14 cellular contexts compared by ENCODE assay signal in genomic region chr4:99090511-99090910, GRCh38. TPM values are rescaled to one million over a fixed set of nuclear protein-coding genes. Genes with fewer than 3 reads are reported as not detected.
DNase-seq lines count a peak whose midpoint lies in the region; ATAC-seq and TF ChIP-seq lines count a peak whose summit lies in the region.
"Had no signal": no experiment of that assay in that cellular context is flagged by ENCODE, and none has a peak within 500 bp of the region (broad histone marks: within the 10 kb centered on the region; RNA-seq: fewer than 3 reads in every experiment).

No MANE protein-coding gene starts in this region.

- peak overlapping the region; percentile 44 for H3K4me3 ChIP-seq in rectal smooth muscle tissue (ENCODE audit: low read length)

- H3K27ac Mint-ChIP-seq in Calu3 (ENCODE audit: unreplicated experiment): no peak overlapping the region
- H3K27ac Mint-ChIP-seq in activated CD8-positive, alpha-beta T cell treated with anti-CD3 and anti-CD28 coated beads for 36 hours: no peak overlapping the region

- CTCF ChIA-PET in Calu3 (lab: Charles Lee): no interaction called here
- CTCF ChIA-PET in activated CD8-positive, alpha-beta T cell treated with anti-CD3 and anti-CD28 coated beads for 36 hours (lab: Charles Lee): interaction anchor here (0.6 kb wide), 1 partner anchor 830 kb away, joined by 3 read pairs; no protein-coding TSS in a partner anchor

- TF ChIP-seq CTCF in Calu3 (IDR thresholded peaks at IDR 0.05; ENCODE audit: unreplicated experiment) (no peak), foreskin keratinocyte (conservative IDR thresholded peaks at IDR 0.05) (no peak)
- TF ChIP-seq CTCF in activated CD8-positive, alpha-beta T cell treated with anti-CD3 and anti-CD28 coated beads for 36 hours (IDR thresholded peaks at IDR 0.05): no peak

- peak overlapping the region; percentile 42 for H3K27ac ChIP-seq in foreskin keratinocyte
- H3K27ac ChIP-seq in rectal smooth muscle tissue (ENCODE audit: low read depth, low read length): peak overlapping the region; percentile 64
- H3K27ac ChIP-seq: brain microvascular endothelial cell had no signal

- no peak overlapping the region for H3K9ac ChIP-seq in rectal smooth muscle tissue (ENCODE audit: low read length)

- H3K27me3 ChIP-seq in foreskin keratinocyte (no peaks in the 10 kb centered on the region), rectal smooth muscle tissue (ENCODE audit: control insufficient read depth, insufficient read depth, low read length) (no peaks in the 10 kb centered on the region)
- H3K27me3 ChIP-seq: brain microvascular endothelial cell, heart left ventricle, Peyer's patch had no signal

- peak overlapping the region; percentile 98 for H3K4me3 Mint-ChIP-seq in Calu3 (ENCODE audit: low read depth, unreplicated experiment)
- peak overlapping the region; percentile 27 for H3K4me3 Mint-ChIP-seq in activated CD8-positive, alpha-beta T cell treated with anti-CD3 and anti-CD28 coated beads for 36 hours

- H3K4me1 Mint-ChIP-seq in Calu3 (ENCODE audit: low read depth, unreplicated experiment): peaks cover 21% of the 10 kb centered on the region
- peaks cover 27% of the 10 kb centered on the region for H3K4me1 Mint-ChIP-seq in activated CD8-positive, alpha-beta T cell treated with anti-CD3 and anti-CD28 coated beads for 36 hours (ENCODE audit: low read depth)

- no peak for ATAC-seq in activated CD8-positive, alpha-beta T cell treated with anti-CD3 and anti-CD28 coated beads for 36 hours
- ATAC-seq in foreskin keratinocyte (no peak), HG02763 (IDR thresholded peaks at IDR 0.05; ENCODE audit: unreplicated experiment) (no peak), HG03457 (IDR thresholded peaks at IDR 0.05; ENCODE audit: unreplicated experiment) (no peak)
- ATAC-seq: heart left ventricle had no signal

- H3K36me3 Mint-ChIP-seq in Calu3 (ENCODE audit: insufficient read depth, unreplicated experiment): peaks cover 40% of the 10 kb centered on the region
- H3K36me3 Mint-ChIP-seq in activated CD8-positive, alpha-beta T cell treated with anti-CD3 and anti-CD28 coated beads for 36 hours (ENCODE audit: low read depth): peaks cover 5% of the 10 kb centered on the region

- intact Hi-C loops in Calu3 (cut with micrococcal nuclease; ENCODE audit: unreplicated experiment): no loop called here
- intact Hi-C loops in activated CD8-positive, alpha-beta T cell treated with anti-CD3 and anti-CD28 coated beads for 36 hours (cut with micrococcal nuclease): no loop called here

- no peaks in the 10 kb centered on the region for H3K9me3 Mint-ChIP-seq in Calu3 (ENCODE audit: low read depth, unreplicated experiment)
- H3K9me3 Mint-ChIP-seq in activated CD8-positive, alpha-beta T cell treated with anti-CD3 and anti-CD28 coated beads for 36 hours: no peaks in the 10 kb centered on the region

- no peaks in the 10 kb centered on the region for H3K36me3 ChIP-seq in rectal smooth muscle tissue (ENCODE audit: control insufficient read depth, insufficient read depth, low read length)
- H3K36me3 ChIP-seq: brain microvascular endothelial cell had no signal

- no peak for DNase-seq in Calu3
- DNase-seq in activated CD8-positive, alpha-beta T cell treated with anti-CD3 and anti-CD28 coated beads for 36 hours: no peak
- peak in 1 of 2 donors; percentile 4 for DNase-seq in foreskin keratinocyte
- DNase-seq in foreskin melanocyte: no peak
- no peak for DNase-seq in NCI-H1105 treated with DMSO at 0.1 percent for 48 hours (lab: John Stamatoyannopoulos, UW)
- DNase-seq: activated CD4-positive, alpha-beta T cell treated with anti-CD3 and anti-CD28 coated beads for 48 hours; heart left ventricle; NCI-H1105; nucleus accumbens; Peyer's patch had no signal

- H3K4me1 ChIP-seq in foreskin keratinocyte (peaks cover 28% of the 10 kb centered on the region), rectal smooth muscle tissue (ENCODE audit: control insufficient read depth, insufficient read depth, low read length) (peaks cover 3% of the 10 kb centered on the region)

- H3K27me3 Mint-ChIP-seq in Calu3 (ENCODE audit: unreplicated experiment): no peaks in the 10 kb centered on the region
- no peaks in the 10 kb centered on the region for H3K27me3 Mint-ChIP-seq in activated CD8-positive, alpha-beta T cell treated with anti-CD3 and anti-CD28 coated beads for 36 hours

- POLR2A ChIA-PET in activated CD8-positive, alpha-beta T cell treated with anti-CD3 and anti-CD28 coated beads for 36 hours (lab: Charles Lee): no interaction called here

- BruUV-seq in Calu3 (replicated peaks; lab: Mats Ljungman, UMichigan): no TSS peak

RNA-seq across cellular contexts. Expression of gene ADH5, which starts 1.9 kb away (rescaled TPM):
- total RNA-seq in Calu3 (2022): 88.8 and 95.7 TPM in 2 replicates
- total RNA-seq in activated CD8-positive, alpha-beta T cell treated with anti-CD3 and anti-CD28 coated beads for 36 hours: 100 to 1,000 TPM; 114 to 118 TPM
- 171 and 172 TPM in 2 replicates for total RNA-seq in foreskin keratinocyte
- 189 and 222 TPM in 2 replicates for polyA plus RNA-seq in foreskin keratinocyte

RNA-seq across cellular contexts. Expression of gene ADH4, which starts 53.6 kb away (rescaled TPM):
- not detected in 2 replicates for total RNA-seq in Calu3 (2022)
- total RNA-seq in activated CD8-positive, alpha-beta T cell treated with anti-CD3 and anti-CD28 coated beads for 36 hours: not detected
- total RNA-seq in foreskin keratinocyte: not detected in 2 replicates
- not detected in 2 replicates for polyA plus RNA-seq in foreskin keratinocyte
- total RNA-seq: heart left ventricle had no signal
